2 cellular contexts compared by ENCODE assay signal in the genomic region with DNA sequence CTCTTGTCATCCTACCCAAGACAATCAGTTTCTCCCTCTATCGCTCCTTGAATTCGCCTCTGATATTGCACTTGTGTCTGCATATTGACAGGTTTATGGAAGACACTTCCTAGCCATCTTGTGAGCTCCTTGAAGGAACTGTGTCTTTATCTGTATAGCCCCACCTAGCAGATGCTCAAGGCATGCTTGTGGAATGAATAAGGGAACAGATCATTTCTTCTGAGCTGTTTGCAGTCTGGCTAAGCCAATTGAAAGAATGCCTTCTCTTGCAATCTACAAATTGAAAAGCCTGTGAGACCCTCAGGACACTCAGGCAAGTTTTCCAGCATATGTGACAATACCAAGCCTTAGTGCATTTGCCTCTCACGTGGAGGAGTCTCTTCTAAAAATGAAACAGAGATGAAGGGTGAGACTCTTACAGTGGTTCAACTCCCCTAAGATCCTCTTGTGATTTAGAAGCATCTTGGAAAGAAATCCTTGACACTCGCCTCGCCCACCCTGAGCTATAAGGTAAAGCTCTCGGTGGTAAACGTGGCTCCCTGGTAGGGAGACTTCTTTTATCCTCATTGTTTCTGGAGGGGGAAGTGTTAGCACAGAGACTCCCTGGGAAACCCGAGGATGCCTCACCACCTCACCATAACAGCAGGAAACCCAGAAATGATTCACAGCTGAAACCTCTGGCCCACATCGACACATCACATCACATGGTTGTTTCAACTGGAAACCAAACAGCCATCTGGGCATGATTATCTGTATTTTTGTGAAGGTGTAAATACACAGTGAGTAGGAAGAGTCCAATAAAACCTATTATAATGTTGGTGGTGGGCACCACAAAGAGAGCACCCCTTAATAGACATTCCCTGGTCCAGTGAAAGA.
TF ChIP-seq lines count a peak whose summit lies in the region.

No MANE protein-coding gene starts in this region.

TF ChIP-seq in A549, 52 proteins besides CTCF, POLR2A, EP300 and RAD21 (continued from another document):
- TF ChIP-seq, protein P1, sequence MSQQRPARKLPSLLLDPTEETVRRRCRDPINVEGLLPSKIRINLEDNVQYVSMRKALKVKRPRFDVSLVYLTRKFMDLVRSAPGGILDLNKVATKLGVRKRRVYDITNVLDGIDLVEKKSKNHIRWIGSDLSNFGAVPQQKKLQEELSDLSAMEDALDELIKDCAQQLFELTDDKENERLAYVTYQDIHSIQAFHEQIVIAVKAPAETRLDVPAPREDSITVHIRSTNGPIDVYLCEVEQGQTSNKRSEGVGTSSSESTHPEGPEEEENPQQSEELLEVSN (IDR thresholded peaks at IDR 0.05; ENCODE audit: borderline replicate concordance, low read depth), result no peak
- TF ChIP-seq, protein P2, sequence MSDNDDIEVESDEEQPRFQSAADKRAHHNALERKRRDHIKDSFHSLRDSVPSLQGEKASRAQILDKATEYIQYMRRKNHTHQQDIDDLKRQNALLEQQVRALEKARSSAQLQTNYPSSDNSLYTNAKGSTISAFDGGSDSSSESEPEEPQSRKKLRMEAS (IDR thresholded peaks at IDR 0.05), result no peak
- TF ChIP-seq ESRRA (IDR thresholded peaks at IDR 0.05; ENCODE audit: borderline replicate concordance, low read length) (no peak), JUN (IDR thresholded peaks at IDR 0.05) (no peak), HOXB5 (CRISPR knock-in tag; IDR thresholded peaks at IDR 0.05) (no peak), CHD2 (IDR thresholded peaks at IDR 0.05; ENCODE audit: low read length, partially characterized antibody) (no peak), HEYL (CRISPR knock-in tag; IDR thresholded peaks at IDR 0.05) (no peak), JUNB (IDR thresholded peaks at IDR 0.05) (no peak), FOSL2 (IDR thresholded peaks at IDR 0.05) (no peak), FOSL2 (CRISPR knock-in tag; IDR thresholded peaks at IDR 0.05) (no peak), RARB (CRISPR knock-in tag; IDR thresholded peaks at IDR 0.05) (no peak), POLR2AphosphoS2 (conservative IDR thresholded peaks at IDR 0.05; ENCODE audit: low read length) (no peak), REST (IDR thresholded peaks at IDR 0.05) (no peak), HDAC2 (IDR thresholded peaks at IDR 0.05) (no peak)
- TF ChIP-seq, protein P3, sequence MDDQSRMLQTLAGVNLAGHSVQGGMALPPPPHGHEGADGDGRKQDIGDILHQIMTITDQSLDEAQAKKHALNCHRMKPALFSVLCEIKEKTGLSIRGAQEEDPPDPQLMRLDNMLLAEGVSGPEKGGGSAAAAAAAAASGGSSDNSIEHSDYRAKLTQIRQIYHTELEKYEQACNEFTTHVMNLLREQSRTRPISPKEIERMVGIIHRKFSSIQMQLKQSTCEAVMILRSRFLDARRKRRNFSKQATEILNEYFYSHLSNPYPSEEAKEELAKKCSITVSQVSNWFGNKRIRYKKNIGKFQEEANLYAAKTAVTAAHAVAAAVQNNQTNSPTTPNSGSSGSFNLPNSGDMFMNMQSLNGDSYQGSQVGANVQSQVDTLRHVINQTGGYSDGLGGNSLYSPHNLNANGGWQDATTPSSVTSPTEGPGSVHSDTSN (IDR thresholded peaks at IDR 0.05), result no peak

TF ChIP-seq in GM23338, 12 proteins besides CTCF, POLR2A, EP300 and RAD21 (continued from another document):
- no peak for TF ChIP-seq REST (IDR thresholded peaks at IDR 0.05; ENCODE audit: unreplicated experiment)
- TF ChIP-seq EZH2 (IDR thresholded peaks at IDR 0.05; ENCODE audit: low read depth, unreplicated experiment), result no peak
- no peak for TF ChIP-seq POLR2AphosphoS5 (IDR thresholded peaks at IDR 0.05; ENCODE audit: low read depth)
- no peak for TF ChIP-seq ZNF462 (CRISPR knock-in tag; IDR thresholded peaks at IDR 0.05)
- TF ChIP-seq JUNB (IDR thresholded peaks at IDR 0.05; ENCODE audit: unreplicated experiment), result no peak
